In genomic region chr1:62912028-62912638, GRCh38 we compare ENCODE assay signal across 8 cellular contexts.
DNase-seq lines count a peak whose midpoint lies in the region; ATAC-seq, FAIRE-seq and TF ChIP-seq lines count a peak whose summit lies in the region.

No MANE protein-coding gene starts in this region.

- no peaks in the 10 kb centered on the region for H3K9me3 Mint-ChIP-seq in activated naive CD8-positive, alpha-beta T cell treated with anti-CD3 and anti-CD28 coated beads, Interleukin-2, amount 50 U/mL, for 24 hours
- H3K9me3 Mint-ChIP-seq in T-cell: no peaks in the 10 kb centered on the region

- peak; percentile 6 for DNase-seq in CD1c-positive myeloid dendritic cell (ENCODE audit: extremely low spot score)
- DNase-seq in H54 (ENCODE audit: insufficient read length, low spot score): no peak
- no peak for DNase-seq in WERI-Rb-1
- DNase-seq in left kidney (ENCODE audit: low read depth, low spot score): peak; percentile 13
- DNase-seq in central memory CD4-positive, alpha-beta T cell: no peak
- DNase-seq in activated naive CD8-positive, alpha-beta T cell treated with anti-CD3 and anti-CD28 coated beads, Interleukin-2, amount 50 U/mL, for 24 hours: no peak
- DNase-seq in T-cell: no peak

- CTCF ChIA-PET in T-cell (lab: Charles Lee): interaction anchor here in 1 of 2 donors (0.6 kb wide), 1 partner anchor 29 kb away, joined by 3 read pairs; no protein-coding TSS in a partner anchor

- no peaks in the 10 kb centered on the region for H3K36me3 Mint-ChIP-seq in activated naive CD8-positive, alpha-beta T cell treated with anti-CD3 and anti-CD28 coated beads, Interleukin-2, amount 50 U/mL, for 24 hours (ENCODE audit: low read depth)
- H3K36me3 Mint-ChIP-seq in T-cell: no peaks in the 10 kb centered on the region

- POLR2A ChIA-PET in T-cell (lab: Charles Lee): no interaction called here

- TF ChIP-seq CTCF in WERI-Rb-1 (IDR thresholded peaks at IDR 0.05; ENCODE audit: low read depth, low read length): peak; percentile 61

- no peaks in the 10 kb centered on the region for H3K27me3 ChIP-seq in WERI-Rb-1 (ENCODE audit: insufficient read depth, low read depth, severe bottlenecking)

- no peak for TF ChIP-seq POLR2A in H54 (IDR thresholded peaks at IDR 0.05; ENCODE audit: low read depth, low read length)

- H3K27me3 Mint-ChIP-seq in activated naive CD8-positive, alpha-beta T cell treated with anti-CD3 and anti-CD28 coated beads, Interleukin-2, amount 50 U/mL, for 24 hours: peaks cover 6% of the 10 kb centered on the region
- peaks cover 3 to 10% of the 10 kb centered on the region in 2 donors for H3K27me3 Mint-ChIP-seq in T-cell

- H3K9me3 ChIP-seq in WERI-Rb-1 (ENCODE audit: severe bottlenecking): no peaks in the 10 kb centered on the region

- FAIRE-seq in H54 (lab: Jason Lieb, UNC): peak; percentile 75

- H3K27ac Mint-ChIP-seq in activated naive CD8-positive, alpha-beta T cell treated with anti-CD3 and anti-CD28 coated beads, Interleukin-2, amount 50 U/mL, for 24 hours: no peak overlapping the region
- no peak overlapping the region for H3K27ac Mint-ChIP-seq in T-cell

- H3K4me1 Mint-ChIP-seq in activated naive CD8-positive, alpha-beta T cell treated with anti-CD3 and anti-CD28 coated beads, Interleukin-2, amount 50 U/mL, for 24 hours: peaks cover 9% of the 10 kb centered on the region
- peaks cover 7 to 11% (median 11%) of the 10 kb centered on the region in 3 donors for H3K4me1 Mint-ChIP-seq in T-cell

- no peak overlapping the region for H3K27ac ChIP-seq in WERI-Rb-1

- H3K36me3 ChIP-seq in WERI-Rb-1: no peaks in the 10 kb centered on the region

- no peak overlapping the region for H3K4me3 ChIP-seq in WERI-Rb-1 (ENCODE audit: low read depth, low read length)

- no peak overlapping the region for H3K4me3 Mint-ChIP-seq in activated naive CD8-positive, alpha-beta T cell treated with anti-CD3 and anti-CD28 coated beads, Interleukin-2, amount 50 U/mL, for 24 hours
- no peak overlapping the region for H3K4me3 Mint-ChIP-seq in T-cell

- ATAC-seq in GM21723 (IDR thresholded peaks at IDR 0.05; ENCODE audit: unreplicated experiment) (no peak), T-cell (replicated peaks in 1 of 4) (no peak)
- ATAC-seq in activated naive CD8-positive, alpha-beta T cell treated with anti-CD3 and anti-CD28 coated beads, Interleukin-2, amount 50 U/mL, for 24 hours: no peak

Comparison
In these comparisons a context has a peak if more than half of its experiments do, and no peak if none do; other contexts are left out.
1. DNase-seq: peak in CD1c-positive myeloid dendritic cell (single experiment) and left kidney (single experiment); none in H54 (single experiment), WERI-Rb-1 (single experiment), central memory CD4-positive, alpha-beta T cell (single experiment), activated naive CD8-positive, alpha-beta T cell treated with anti-CD3 and anti-CD28 coated beads, Interleukin-2, amount 50 U/mL, for 24 hours (single experiment) and T-cell (0 of 34).